In genomic region chr15:70704166-70704565, GRCh38 we compare ENCODE assay signal across 2 cellular contexts.
TF ChIP-seq lines count a peak whose summit lies in the region.

No MANE protein-coding gene starts in this region.

TF ChIP-seq in SK-N-SH, 30 proteins besides CTCF, POLR2A, EP300 and RAD21 (continued from another document):
- TF ChIP-seq REST (IDR thresholded peaks at IDR 0.05; ENCODE audit: low read depth, low read length) (no peak), RFX5 (IDR thresholded peaks at IDR 0.05; ENCODE audit: low read length) (no peak), POLR2AphosphoS5 (IDR thresholded peaks at IDR 0.05; ENCODE audit: low read depth, low read length) (no peak), GABPA (IDR thresholded peaks at IDR 0.05; ENCODE audit: low read depth) (no peak), CHD2 (IDR thresholded peaks at IDR 0.05; ENCODE audit: low read length, partially characterized antibody) (no peak), FOSL2 (IDR thresholded peaks at IDR 0.05; ENCODE audit: borderline replicate concordance, low read depth) (no peak), MXI1 (IDR thresholded peaks at IDR 0.05; ENCODE audit: low read depth, low read length) (no peak), MAX (IDR thresholded peaks at IDR 0.05; ENCODE audit: low read depth) (no peak), JUND (IDR thresholded peaks at IDR 0.05) (no peak), IRF3 (IDR thresholded peaks at IDR 0.05; ENCODE audit: low read depth, low read length) (no peak), RCOR1 (IDR thresholded peaks at IDR 0.05; ENCODE audit: low read length) (no peak), TEAD4 (IDR thresholded peaks at IDR 0.05; ENCODE audit: borderline replicate concordance, insufficient read depth) (no peak), FOXJ3 (CRISPR knock-in tag; IDR thresholded peaks at IDR 0.05) (no peak), YY1 (IDR thresholded peaks at IDR 0.05; ENCODE audit: low read depth) (no peak), FOXM1 (IDR thresholded peaks at IDR 0.05; ENCODE audit: low read depth) (no peak), RXRA (IDR thresholded peaks at IDR 0.05; ENCODE audit: borderline replicate concordance, low read depth) (no peak), MEF2A (IDR thresholded peaks at IDR 0.05; ENCODE audit: borderline replicate concordance, low read depth) (no peak)

TF ChIP-seq in SK-N-SH treated with all-trans-retinoic acid at 6 μM for 48 hours, 23 proteins besides CTCF, POLR2A, EP300 and RAD21 (continued from another document):
- TF ChIP-seq PATZ1 (CRISPR knock-in tag; IDR thresholded peaks at IDR 0.05; ENCODE audit: borderline replicate concordance), result no peak
- TF ChIP-seq TOX (CRISPR knock-in tag; IDR thresholded peaks at IDR 0.05; ENCODE audit: borderline replicate concordance), result no peak
- TF ChIP-seq ISL1 (CRISPR knock-in tag; IDR thresholded peaks at IDR 0.05), result no peak
- no peak for TF ChIP-seq ZFP3 (CRISPR knock-in tag; IDR thresholded peaks at IDR 0.05)
- TF ChIP-seq CSRNP3 (CRISPR knock-in tag; IDR thresholded peaks at IDR 0.05), result no peak
TF ChIP-seq in SK-N-SH treated with all-trans-retinoic acid at 6 μM for 48 hours: peak in this region for 0.
